12 cellular contexts compared by ENCODE assay signal in the genomic region with DNA sequence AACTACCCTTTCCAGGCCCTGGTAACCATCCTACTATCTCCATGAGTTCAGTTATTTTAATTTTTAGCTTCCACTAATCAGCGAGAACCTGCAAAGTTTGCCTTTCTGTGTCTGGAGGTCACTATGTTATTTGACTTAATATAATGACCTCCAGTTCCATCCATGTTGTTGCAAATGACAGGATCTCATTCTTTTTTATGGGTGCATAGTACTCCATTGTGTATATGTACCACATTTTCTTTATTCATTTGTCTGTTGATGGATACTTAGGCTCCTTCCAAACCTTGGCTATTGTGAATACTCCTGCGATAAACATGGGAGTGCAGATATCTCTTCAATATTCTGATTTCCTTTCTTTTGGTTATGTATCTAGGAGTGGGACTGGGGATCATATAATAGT. TPM values are rescaled to one million over a fixed set of nuclear protein-coding genes. Genes with fewer than 3 reads are reported as not detected.
"Had no signal": no experiment of that assay in that cellular context is flagged by ENCODE, and none has a peak within 500 bp of the region (broad histone marks: within the 10 kb centered on the region; RNA-seq: fewer than 3 reads in every experiment).

No MANE protein-coding gene starts in this region.

RNA-seq across cellular contexts. Expression of a gene that starts 31.6 kb away (rescaled TPM):
- total RNA-seq: activated naive CD4-positive, alpha-beta T cell treated with anti-CD3 and anti-CD28 coated beads for 36 hours; activated naive CD4-positive, alpha-beta T cell treated with anti-CD3 and anti-CD28 coated beads, Interleukin-2, amount 50 U/mL, for 72 hours; activated naive CD8-positive, alpha-beta T cell treated with anti-CD3 and anti-CD28 coated beads for 36 hours; activated naive CD8-positive, alpha-beta T cell treated with anti-CD3 and anti-CD28 coated beads, Interleukin-2, amount 10 ng/mL, durations not matched to agents 7 days and 5 days; activated T-cell treated with anti-CD3 and anti-CD28 coated beads, Interleukin-2, amount 50 U/mL, for 4 hours; activated T-helper 1 cell treated with anti-CD3 and anti-CD28 coated beads, Interleukin-12 subunit alpha, Interleukin-12 subunit beta, Interleukin-2, Interleukin-4 antibody, amounts not matched to agents 30 ng/mL and 10 ng/mL and 1 ng/mL, durations not matched to agents 14 hours and 24 hours and 36 hours; activated T-helper 17 cell treated with anti-CD3 and anti-CD28 coated beads, Interleukin-2, amount 50 U/mL, for 72 hours; activated T-helper 2 cell treated with anti-CD3 and anti-CD28 coated beads, Interferon-gamma antibody, Interleukin-2, Interleukin-4, amounts not matched to agents 10 μg/mL and 5 μg/mL and 100 μg/mL, durations not matched to agents 14 hours and 24 hours and 36 hours; ascending aorta; cardiac muscle cell; cardiac septum; chondrocyte had no signal
